26 cellular contexts compared by ENCODE assay signal in genomic region chr6:16754274-16754673, GRCh38. TPM values are rescaled to one million over a fixed set of nuclear protein-coding genes. Genes with fewer than 3 reads are reported as not detected.
DNase-seq lines count a peak whose midpoint lies in the region; ATAC-seq and TF ChIP-seq lines count a peak whose summit lies in the region.
"Had no signal": no experiment of that assay in that cellular context is flagged by ENCODE, and none has a peak within 500 bp of the region (broad histone marks: within the 10 kb centered on the region; RNA-seq: fewer than 3 reads in every experiment).

No MANE protein-coding gene starts in this region.

- POLR2A ChIA-PET in PC-3 (lab: Charles Lee; ENCODE audit: unreplicated experiment), result interaction anchor here (0.5 kb wide), 1 partner anchor 1342 kb away, joined by 11 read pairs; no protein-coding TSS in a partner anchor

- TF ChIP-seq EP300 in neural cell (conservative IDR thresholded peaks at IDR 0.05; ENCODE audit: poor library complexity, severe bottlenecking) (no peak), transverse colon (IDR thresholded peaks at IDR 0.05; ENCODE audit: low read depth) (no peak)

- no peak for TF ChIP-seq RAD21 in neural cell (conservative IDR thresholded peaks at IDR 0.05)

- in situ Hi-C loops in transverse colon (cut with MboI; ENCODE audit: low pct_ligation_motif_present in 1 of 4, low pct_unique_long_range_greater_than_20kb in 1 of 4, low sequenced_read_pairs in 3 of 4), result loop anchor here in 1 of 4 donors (25.0 kb wide), 1 partner anchor 417 kb away; no protein-coding TSS in a partner anchor

- H3K27me3 ChIP-seq in PC-3 (ENCODE audit: low read length) (no peaks in the 10 kb centered on the region), neural cell (ENCODE audit: insufficient read depth, low read depth, low read length) (no peaks in the 10 kb centered on the region), transverse colon (no peaks in the 10 kb centered on the region)
- H3K27me3 ChIP-seq: body of pancreas, foreskin keratinocyte had no signal

- H3K79me2 ChIP-seq in PC-3 (ENCODE audit: low read length) (peaks cover 78% of the 10 kb centered on the region), neural cell (replicated peaks; ENCODE audit: insufficient read depth, low read length) (peaks cover 39% of the 10 kb centered on the region)

- H3K4me1 Mint-ChIP-seq in central memory CD8-positive, alpha-beta T cell, result peaks cover 87% of the 10 kb centered on the region

- H3K4me3 ChIP-seq in PC-3 (ENCODE audit: low read length), result peak overlapping the region; percentile 4; the same call in 1 of the 2 replicates
- H3K4me3 ChIP-seq in neural cell (ENCODE audit: low read length), result peak overlapping the region; percentile 30
- no peak overlapping the region for H3K4me3 ChIP-seq in transverse colon
- H3K4me3 ChIP-seq: body of pancreas had no signal

- H3K27me3 Mint-ChIP-seq in central memory CD8-positive, alpha-beta T cell, result no peaks in the 10 kb centered on the region
- H3K27me3 Mint-ChIP-seq: activated CD4-positive, alpha-beta T cell treated with anti-CD3 and anti-CD28 coated beads for 36 hours; activated naive CD8-positive, alpha-beta T cell treated with anti-CD3 and anti-CD28 coated beads, Interleukin-2, amount 50 U/mL, for 24 hours; type B pancreatic cell had no signal

- no TSS peak for BruUV-seq in PC-3 (replicated peaks; lab: Mats Ljungman, UMichigan)

- H3K9ac ChIP-seq in PC-3 (ENCODE audit: low read length) (peak overlapping the region; percentile 58), neural cell (ENCODE audit: low read length) (no peak overlapping the region)

- no peak for ATAC-seq in PC-3
- no peak for ATAC-seq in central memory CD8-positive, alpha-beta T cell (replicated peaks; ENCODE audit: extremely low read depth, poor library complexity, severe bottlenecking)
- no peak for ATAC-seq in GM18861 (IDR thresholded peaks at IDR 0.05; ENCODE audit: unreplicated experiment)
- ATAC-seq in HG03097 (IDR thresholded peaks at IDR 0.05; ENCODE audit: low FRiP score, unreplicated experiment), result no peak
- ATAC-seq: activated CD4-positive, alpha-beta T cell treated with anti-CD3 and anti-CD28 coated beads for 36 hours; activated naive CD8-positive, alpha-beta T cell treated with anti-CD3 and anti-CD28 coated beads, Interleukin-2, amount 50 U/mL, for 24 hours; body of pancreas; esophagus mucosa; foreskin keratinocyte; SK-N-SH treated with all-trans-retinoic acid at 6 μM for 48 hours had no signal

- CTCF ChIA-PET in PC-3 (lab: Charles Lee), result no interaction called here

- H3K4me2 ChIP-seq in PC-3 (ENCODE audit: low read length) (peak overlapping the region; percentile 71), neural cell (ENCODE audit: low read length) (no peak overlapping the region)

- H3F3A ChIP-seq in PC-3 (ENCODE audit: low read length, unreplicated experiment) (peaks cover 28% of the 10 kb centered on the region), neural cell (ENCODE audit: insufficient read depth, low read length, poor library complexity, severe bottlenecking) (peaks cover 11% of the 10 kb centered on the region)

- TF ChIP-seq POLR2A in transverse colon (IDR thresholded peaks at IDR 0.05), result no peak

- DNase-seq in PC-3 (no peak), transverse colon (no peak), NOMO-1 treated with dmso at 0.1 percent for 144 hours (lab: John Stamatoyannopoulos, UW; ENCODE audit: unreplicated experiment) (no peak)
- DNase-seq in central memory CD8-positive, alpha-beta T cell (ENCODE audit: low spot score in 2 of 2), result no peak
- DNase-seq: activated CD4-positive, alpha-beta T cell treated with anti-CD3 and anti-CD28 coated beads for 36 hours; activated effector memory CD4-positive, alpha-beta T cell treated with anti-CD3 and anti-CD28 coated beads, Interleukin-2, amount 50 U/mL, for 16 hours; activated naive CD8-positive, alpha-beta T cell treated with anti-CD3 and anti-CD28 coated beads, Interleukin-2, amount 50 U/mL, for 24 hours; body of pancreas; effector memory CD4-positive, alpha-beta T cell; foreskin keratinocyte; hippocampal formation; immature natural killer cell; Karpas-422; mesendoderm; NCI-H1436 treated with DMSO at 0.1 percent for 48 hours; NCI-H2107; NCI-H774; nucleus accumbens; stimulated activated CD4-positive, alpha-beta T cell treated with anti-CD3 and anti-CD28 coated beads, Interleukin-1b, Interleukin-23, amount 100 ng/mL, for 48 hours had no signal

- no peaks in the 10 kb centered on the region for H3K9me3 Mint-ChIP-seq in central memory CD8-positive, alpha-beta T cell
- H3K9me3 Mint-ChIP-seq: activated naive CD8-positive, alpha-beta T cell treated with anti-CD3 and anti-CD28 coated beads, Interleukin-2, amount 50 U/mL, for 24 hours; CD14-positive monocyte; immature natural killer cell; type B pancreatic cell had no signal

- H3K4me1 ChIP-seq in PC-3 (ENCODE audit: insufficient read depth, low read length) (peaks cover 90% of the 10 kb centered on the region), transverse colon (peaks cover 14 to 79% (median 60%) of the 10 kb centered on the region in 4 donors)

- WGBS in transverse colon (ENCODE audit: low coverage in 1 of 2), 2 donors, result 51 to 68% methylated on average over 3 of the region's 3 CpGs

- H3K36me3 ChIP-seq in PC-3 (ENCODE audit: low read depth, low read length), result no peaks in the 10 kb centered on the region
- H3K36me3 ChIP-seq in neural cell (ENCODE audit: insufficient read depth, low read length), result no peaks in the 10 kb centered on the region
- H3K36me3 ChIP-seq in transverse colon, result no peaks in the 10 kb centered on the region

- peak overlapping the region; percentile 98 for H3K27ac ChIP-seq in PC-3 (ENCODE audit: low read length)
- H3K27ac ChIP-seq in neural cell (ENCODE audit: low read length), result no peak overlapping the region
- peak overlapping the region; percentile 57 to 76 (median 69) for H3K27ac ChIP-seq in transverse colon
- H3K27ac ChIP-seq: body of pancreas, foreskin keratinocyte had no signal

- no peak overlapping the region for H3K4me3 Mint-ChIP-seq in central memory CD8-positive, alpha-beta T cell
- H3K4me3 Mint-ChIP-seq: activated CD4-positive, alpha-beta T cell treated with anti-CD3 and anti-CD28 coated beads for 36 hours; activated naive CD8-positive, alpha-beta T cell treated with anti-CD3 and anti-CD28 coated beads, Interleukin-2, amount 50 U/mL, for 24 hours; CD14-positive monocyte; immature natural killer cell; type B pancreatic cell had no signal

- H2AFZ ChIP-seq in PC-3 (ENCODE audit: low read length) (no peak overlapping the region), neural cell (ENCODE audit: low read depth, low read length) (no peak overlapping the region)

- H3K9me2 ChIP-seq in PC-3 (replicated peaks; ENCODE audit: low read length) (no peaks in the 10 kb centered on the region), neural cell (ENCODE audit: insufficient read depth, low read length) (no peaks in the 10 kb centered on the region)

- H4K20me1 ChIP-seq in PC-3 (ENCODE audit: low read length) (no peaks in the 10 kb centered on the region), neural cell (ENCODE audit: insufficient read depth) (no peaks in the 10 kb centered on the region)

- peak overlapping the region; percentile 53 for H3K27ac Mint-ChIP-seq in central memory CD8-positive, alpha-beta T cell (ENCODE audit: low read depth)
- H3K27ac Mint-ChIP-seq: activated CD4-positive, alpha-beta T cell treated with anti-CD3 and anti-CD28 coated beads for 36 hours; activated naive CD8-positive, alpha-beta T cell treated with anti-CD3 and anti-CD28 coated beads, Interleukin-2, amount 50 U/mL, for 24 hours; immature natural killer cell; type B pancreatic cell had no signal

- TF ChIP-seq CTCF in PC-3 (conservative IDR thresholded peaks at IDR 0.05; ENCODE audit: low read depth, low read length), result no peak
- TF ChIP-seq CTCF in neural cell (IDR thresholded peaks at IDR 0.05; ENCODE audit: poor library complexity, severe bottlenecking), result no peak
- TF ChIP-seq CTCF in transverse colon (IDR thresholded peaks at IDR 0.05), result no peak

- H3K36me3 Mint-ChIP-seq in central memory CD8-positive, alpha-beta T cell (ENCODE audit: insufficient read depth), result peaks cover 31% of the 10 kb centered on the region

- intact Hi-C loops in PC-3 (cut with micrococcal nuclease), result no loop called here
- intact Hi-C loops in transverse colon (cut with DNase I; ENCODE audit: low total_unique reads), result no loop called here

- H3K9me3 ChIP-seq in PC-3 (ENCODE audit: low read length) (no peaks in the 10 kb centered on the region), neural cell (ENCODE audit: low read length) (no peaks in the 10 kb centered on the region), transverse colon (no peaks in the 10 kb centered on the region)
- H3K9me3 ChIP-seq: body of pancreas had no signal

TF ChIP-seq in neural cell, 6 proteins besides CTCF, POLR2A, EP300 and RAD21 (continues in another document):
- no peak for TF ChIP-seq TAF1 (IDR thresholded peaks at IDR 0.05; ENCODE audit: low read depth)
- TF ChIP-seq SMC3 (conservative IDR thresholded peaks at IDR 0.05; ENCODE audit: poor library complexity), result no peak
- no peak for TF ChIP-seq REST (IDR thresholded peaks at IDR 0.05; ENCODE audit: borderline replicate concordance)
- TF ChIP-seq EZH2 (IDR thresholded peaks at IDR 0.05; ENCODE audit: borderline replicate concordance, insufficient read depth, low read length, poor library complexity, severe bottlenecking), result no peak

RNA-seq across cellular contexts. Expression of gene ATXN1, which starts 7.0 kb away (rescaled TPM):
- total RNA-seq in PC-3 (2014; rRNA removed), result 19.1 and 27.0 TPM in 2 replicates
- polyA plus RNA-seq in neural cell, result 23.6 and 28.2 TPM in 2 replicates
- 103 and 128 TPM in 2 replicates for polyA minus RNA-seq in neural cell
- total RNA-seq in transverse colon, result 100 to 1,000 TPM in 2 of 4 donors, 10 to 100 TPM in 2; 48.7 to 166 (median 105) TPM

Comparison
In these comparisons a context has a peak if more than half of its experiments do, and no peak if none do; other contexts are left out.
1. H3K4me3 ChIP-seq: peak in PC-3 (single experiment) and neural cell (single experiment); none in transverse colon (0 of 4).